Comparison of ENCODE assay signal across 8 cellular contexts in genomic region chr16:1474796-1475551, GRCh38. TPM values are rescaled to one million over a fixed set of nuclear protein-coding genes. Genes with fewer than 3 reads are reported as not detected.
DNase-seq lines count a peak whose midpoint lies in the region; ATAC-seq and TF ChIP-seq lines count a peak whose summit lies in the region.

A gene with protein sequence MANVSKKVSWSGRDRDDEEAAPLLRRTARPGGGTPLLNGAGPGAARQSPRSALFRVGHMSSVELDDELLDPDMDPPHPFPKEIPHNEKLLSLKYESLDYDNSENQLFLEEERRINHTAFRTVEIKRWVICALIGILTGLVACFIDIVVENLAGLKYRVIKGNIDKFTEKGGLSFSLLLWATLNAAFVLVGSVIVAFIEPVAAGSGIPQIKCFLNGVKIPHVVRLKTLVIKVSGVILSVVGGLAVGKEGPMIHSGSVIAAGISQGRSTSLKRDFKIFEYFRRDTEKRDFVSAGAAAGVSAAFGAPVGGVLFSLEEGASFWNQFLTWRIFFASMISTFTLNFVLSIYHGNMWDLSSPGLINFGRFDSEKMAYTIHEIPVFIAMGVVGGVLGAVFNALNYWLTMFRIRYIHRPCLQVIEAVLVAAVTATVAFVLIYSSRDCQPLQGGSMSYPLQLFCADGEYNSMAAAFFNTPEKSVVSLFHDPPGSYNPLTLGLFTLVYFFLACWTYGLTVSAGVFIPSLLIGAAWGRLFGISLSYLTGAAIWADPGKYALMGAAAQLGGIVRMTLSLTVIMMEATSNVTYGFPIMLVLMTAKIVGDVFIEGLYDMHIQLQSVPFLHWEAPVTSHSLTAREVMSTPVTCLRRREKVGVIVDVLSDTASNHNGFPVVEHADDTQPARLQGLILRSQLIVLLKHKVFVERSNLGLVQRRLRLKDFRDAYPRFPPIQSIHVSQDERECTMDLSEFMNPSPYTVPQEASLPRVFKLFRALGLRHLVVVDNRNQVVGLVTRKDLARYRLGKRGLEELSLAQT (minus strand): TSS chr16:1475028. CDS start chr16:1474974, 54 bp downstream.

- peak within 1 kb of the TSS; percentile 39 for H3K27ac ChIP-seq in AG04450 (ENCODE audit: low read depth, low read length)

- CTCF ChIA-PET in AG04450 (lab: Charles Lee): no interaction called here

- peak within 1 kb of the TSS; percentile 77 for H3K4me3 ChIP-seq in AG04450 (ENCODE audit: low read depth, low read length)
- peak within 1 kb of the TSS; percentile 84 for H3K4me3 ChIP-seq in kidney epithelial cell (ENCODE audit: low read depth, low read length)

- H3K27me3 ChIP-seq in AG04450 (ENCODE audit: control insufficient read depth, insufficient read depth, low read length): no peaks in the 10 kb centered on the region
- no peaks in the 10 kb centered on the region for H3K27me3 ChIP-seq in kidney epithelial cell (ENCODE audit: control insufficient read depth, insufficient read depth, low read length)

- no peaks in the 10 kb centered on the region for H3K36me3 ChIP-seq in kidney epithelial cell (ENCODE audit: control insufficient read depth, insufficient read depth, low read length)

- H3K9me3 ChIP-seq in AG04450 (ENCODE audit: control insufficient read depth, insufficient read depth, low read length): peaks cover 24% of the 10 kb centered on the region

- ATAC-seq in GM18868 (IDR thresholded peaks at IDR 0.05; ENCODE audit: unreplicated experiment) (peak; percentile 85), HG03103 (IDR thresholded peaks at IDR 0.05; ENCODE audit: low read depth, unreplicated experiment) (peak; percentile 71)

- DNase-seq in AG04450 (ENCODE audit: low read depth, low spot score) (peak; percentile 53), NCI-H2227 treated with DMSO at 0.1 percent for 48 hours (lab: John Stamatoyannopoulos, UW) (peak; percentile 67), cerebellum (ENCODE audit: low spot score) (peak; percentile 95), kidney epithelial cell (ENCODE audit: low read depth) (peak; percentile 23)
- DNase-seq in activated CD4-positive, alpha-beta T cell treated with anti-CD3 and anti-CD28 coated beads for 24 hours (ENCODE audit: low read depth in 2 of 2): peak; percentile 78 to 85
- peak; percentile 94 for DNase-seq in stimulated activated CD4-positive, alpha-beta T cell treated with anti-CD3 and anti-CD28 coated beads, Interleukin-15, amount 100 ng/mL, for 24 hours

- POLR2A ChIA-PET in AG04450 (lab: Yijun Ruan, JAX): no interaction called here

- TF ChIP-seq CTCF in AG04450 (IDR thresholded peaks at IDR 0.05; ENCODE audit: low read depth, low read length): no peak
- TF ChIP-seq CTCF in kidney epithelial cell (IDR thresholded peaks at IDR 0.05; ENCODE audit: insufficient read depth, low read length, poor library complexity, severe bottlenecking): no peak

RNA-seq across cellular contexts. Expression of the gene that starts here (rescaled TPM):
- polyA plus RNA-seq in AG04450 (2011; rRNA removed): 15.7 and 19.1 TPM in 2 replicates
- 27.0 and 38.5 TPM in 2 replicates for polyA minus RNA-seq in AG04450 (2011; rRNA and poly(A)+ RNA removed)
- 37.5 TPM for total RNA-seq in cerebellum
- total RNA-seq in kidney epithelial cell: 116 and 186 TPM in 2 replicates

Comparison
In these comparisons a context has a peak if more than half of its experiments do, and no peak if none do; other contexts are left out.
1. Peak in every context shown above with its lines: DNase-seq, ATAC-seq, H3K4me3 ChIP-seq and H3K27ac ChIP-seq.
2. DNase-seq: peak in every context shown above with its lines; median percentile 95 in cerebellum; 94 in stimulated activated CD4-positive, alpha-beta T cell treated with anti-CD3 and anti-CD28 coated beads, Interleukin-15, amount 100 ng/mL, for 24 hours; 82 in activated CD4-positive, alpha-beta T cell treated with anti-CD3 and anti-CD28 coated beads for 24 hours; 67 in NCI-H2227 treated with DMSO at 0.1 percent for 48 hours; 53 in AG04450; 23 in kidney epithelial cell.